ENCODE assay signal across 18 cellular contexts in genomic region chr16:3574195-3574594, GRCh38. TPM values are rescaled to one million over a fixed set of nuclear protein-coding genes. Genes with fewer than 3 reads are reported as not detected.
DNase-seq lines count a peak whose midpoint lies in the region; ATAC-seq and TF ChIP-seq lines count a peak whose summit lies in the region.
"Had no signal": no experiment of that assay in that cellular context is flagged by ENCODE, and none has a peak within 500 bp of the region (broad histone marks: within the 10 kb centered on the region; RNA-seq: fewer than 3 reads in every experiment).

No MANE protein-coding gene starts in this region.

- H3K36me3 ChIP-seq in OCI-LY7 (ENCODE audit: insufficient read depth, low read length), result peaks cover 64% of the 10 kb centered on the region

- no peak overlapping the region for H2AFZ ChIP-seq in OCI-LY7 (ENCODE audit: low read length)

- H3K4me1 Mint-ChIP-seq in activated naive CD8-positive, alpha-beta T cell (ENCODE audit: low read depth), result peaks cover 46% of the 10 kb centered on the region
- H3K4me1 Mint-ChIP-seq in activated naive CD8-positive, alpha-beta T cell treated with anti-CD3 and anti-CD28 coated beads, Interleukin-2, amount 50 U/mL, for 24 hours, result peaks cover 53% of the 10 kb centered on the region
- peaks cover 44% of the 10 kb centered on the region in 2 donors for H3K4me1 Mint-ChIP-seq in effector memory CD8-positive, alpha-beta T cell (ENCODE audit: low read depth in 2 of 2)

- CTCF ChIA-PET in OCI-LY7 (lab: Charles Lee; ENCODE audit: unreplicated experiment), result no interaction called here
- CTCF ChIA-PET in GM10248 (lab: Yijun Ruan, JAX), result no interaction called here

- ATAC-seq in activated naive CD8-positive, alpha-beta T cell treated with anti-CD3 and anti-CD28 coated beads, Interleukin-2, amount 50 U/mL, for 24 hours, result no peak
- ATAC-seq in effector memory CD8-positive, alpha-beta T cell (replicated peaks), result no peak
- no peak for ATAC-seq in HG03135 (IDR thresholded peaks at IDR 0.05; ENCODE audit: unreplicated experiment)
- ATAC-seq: Panc1 had no signal

- TF ChIP-seq CTCF in OCI-LY7 (conservative IDR thresholded peaks at IDR 0.05; ENCODE audit: low read length) (no peak), GM10248 (IDR thresholded peaks at IDR 0.05; ENCODE audit: control extremely low read depth, extremely low read depth, low read depth, missing control alignments) (no peak)

- H3K79me2 ChIP-seq in OCI-LY7 (ENCODE audit: insufficient read depth, low read depth, low read length), result peaks cover 83% of the 10 kb centered on the region

- no peak overlapping the region for H3K27ac Mint-ChIP-seq in activated naive CD8-positive, alpha-beta T cell
- no peak overlapping the region for H3K27ac Mint-ChIP-seq in activated naive CD8-positive, alpha-beta T cell treated with anti-CD3 and anti-CD28 coated beads, Interleukin-2, amount 50 U/mL, for 24 hours
- H3K27ac Mint-ChIP-seq in effector memory CD8-positive, alpha-beta T cell, result peak overlapping the region; percentile 82 to 93

- H3K4me3 ChIP-seq in OCI-LY7 (ENCODE audit: low read depth, low read length, poor library complexity, severe bottlenecking), result peak overlapping the region; percentile 71

- H3K9me2 ChIP-seq in OCI-LY7 (ENCODE audit: insufficient read depth, low read length), result no peaks in the 10 kb centered on the region

- no peak overlapping the region for H3K27ac ChIP-seq in OCI-LY7 (ENCODE audit: low read depth, low read length, poor library complexity, severe bottlenecking)

- no peaks in the 10 kb centered on the region for H4K20me1 ChIP-seq in OCI-LY7 (ENCODE audit: insufficient read depth, low read length)

- H3K4me1 ChIP-seq in OCI-LY7 (ENCODE audit: insufficient read depth, low read length, poor library complexity, severe bottlenecking), result peaks cover 44% of the 10 kb centered on the region

- H3K9me3 ChIP-seq in OCI-LY7 (ENCODE audit: low read length), result peaks cover 19% of the 10 kb centered on the region

- intact Hi-C loops in OCI-LY7 (cut with micrococcal nuclease; ENCODE audit: unreplicated experiment), result no loop called here

- no peaks in the 10 kb centered on the region for H3K9me3 Mint-ChIP-seq in activated naive CD8-positive, alpha-beta T cell (ENCODE audit: low read depth)
- peaks cover 8% of the 10 kb centered on the region for H3K9me3 Mint-ChIP-seq in activated naive CD8-positive, alpha-beta T cell treated with anti-CD3 and anti-CD28 coated beads, Interleukin-2, amount 50 U/mL, for 24 hours
- H3K9me3 Mint-ChIP-seq in effector memory CD8-positive, alpha-beta T cell, result peaks cover 5 to 7% of the 10 kb centered on the region in 2 donors

- no peaks in the 10 kb centered on the region for H3K27me3 Mint-ChIP-seq in activated naive CD8-positive, alpha-beta T cell
- H3K27me3 Mint-ChIP-seq in activated naive CD8-positive, alpha-beta T cell treated with anti-CD3 and anti-CD28 coated beads, Interleukin-2, amount 50 U/mL, for 24 hours, result no peaks in the 10 kb centered on the region
- no peaks in the 10 kb centered on the region for H3K27me3 Mint-ChIP-seq in effector memory CD8-positive, alpha-beta T cell
- H3K27me3 Mint-ChIP-seq: B cell had no signal

- DNase-seq in activated naive CD8-positive, alpha-beta T cell treated with anti-CD3 and anti-CD28 coated beads, Interleukin-2, amount 50 U/mL, for 24 hours, result no peak
- DNase-seq in OCI-LY7 (ENCODE audit: low spot score), result no peak
- DNase-seq in effector memory CD8-positive, alpha-beta T cell, result no peak
- DNase-seq in GM10248 (ENCODE audit: extremely low spot score), result no peak
- DNase-seq in effector CD8-positive, alpha-beta T cell (lab: John Stamatoyannopoulos, UW), result no peak
- DNase-seq: EL, KG1, NCI-H1092, NCI-H1694, NCI-H446 treated with DMSO at 0.1 percent for 48 hours, NCI-H82, SHP77 had no signal

- peak overlapping the region; percentile 92 for H3K4me3 Mint-ChIP-seq in activated naive CD8-positive, alpha-beta T cell
- no peak overlapping the region for H3K4me3 Mint-ChIP-seq in activated naive CD8-positive, alpha-beta T cell treated with anti-CD3 and anti-CD28 coated beads, Interleukin-2, amount 50 U/mL, for 24 hours
- peak overlapping the region; percentile 100 for H3K4me3 Mint-ChIP-seq in effector memory CD8-positive, alpha-beta T cell

- peak overlapping the region; percentile 68 for H3K4me2 ChIP-seq in OCI-LY7 (ENCODE audit: low read length)

- POLR2A ChIA-PET in OCI-LY7 (lab: Charles Lee) (interaction anchor here (0.6 to 1.1 kb wide), 2 partner anchors 16 to 367 kb away, joined by 3 read pairs; no protein-coding TSS in a partner anchor), GM10248 (lab: Yijun Ruan, JAX) (no interaction called here)

- H3K36me3 Mint-ChIP-seq in activated naive CD8-positive, alpha-beta T cell, result peaks cover 12% of the 10 kb centered on the region
- peaks cover 15% of the 10 kb centered on the region for H3K36me3 Mint-ChIP-seq in activated naive CD8-positive, alpha-beta T cell treated with anti-CD3 and anti-CD28 coated beads, Interleukin-2, amount 50 U/mL, for 24 hours (ENCODE audit: low read depth)
- H3K36me3 Mint-ChIP-seq in effector memory CD8-positive, alpha-beta T cell (ENCODE audit: insufficient read depth), result peaks cover 70% of the 10 kb centered on the region

- BruUV-seq in OCI-LY7 (replicated peaks; lab: Mats Ljungman, UMichigan), result no TSS peak

RNA-seq across cellular contexts. Expression of gene NLRC3, which starts 3.0 kb away (rescaled TPM):
- 42.7 and 50.6 TPM in 2 replicates for total RNA-seq in OCI-LY7 (2014; rRNA removed; shearing (Covaris generic))
- total RNA-seq in OCI-LY7 (2022), result 59.4 and 74.0 TPM in 2 replicates
- total RNA-seq: H4, MCF 10A had no signal

RNA-seq across cellular contexts. Expression of gene SLX4, which starts 37.2 kb away (rescaled TPM):
- 13.2 and 13.7 TPM in 2 replicates for total RNA-seq in OCI-LY7 (2014; rRNA removed; shearing (Covaris generic))
- total RNA-seq in OCI-LY7 (2022), result 35.7 and 40.0 TPM in 2 replicates

Comparison
In these comparisons a context has a peak if more than half of its experiments do, and no peak if none do; other contexts are left out.
1. H3K27ac Mint-ChIP-seq: peak in effector memory CD8-positive, alpha-beta T cell (2 of 2); none in activated naive CD8-positive, alpha-beta T cell (single experiment) and activated naive CD8-positive, alpha-beta T cell treated with anti-CD3 and anti-CD28 coated beads, Interleukin-2, amount 50 U/mL, for 24 hours (single experiment).